Comparison of ENCODE assay signal across 28 cellular contexts in genomic region chr22:22912722-22913253, GRCh38. TPM values are rescaled to one million over a fixed set of nuclear protein-coding genes. Genes with fewer than 3 reads are reported as not detected.
"Had no signal": no experiment of that assay in that cellular context is flagged by ENCODE, and none has a peak within 500 bp of the region (broad histone marks: within the 10 kb centered on the region; RNA-seq: fewer than 3 reads in every experiment).

No MANE protein-coding gene starts in this region.

- H3K4me2 ChIP-seq: PC-9 had no signal

- H3K36me3 ChIP-seq: brain microvascular endothelial cell, cardiac muscle cell had no signal

- H2AFZ ChIP-seq: PC-9 had no signal

- ATAC-seq: activated CD4-positive, alpha-beta T cell treated with anti-CD3 and anti-CD28 coated beads for 36 hours; activated T-helper 17 cell treated with anti-CD3 and anti-CD28 coated beads, Interleukin-2, amount 50 U/mL, for 72 hours; T-cell had no signal

- H3K4me3 ChIP-seq: cardiac muscle cell, PC-9 had no signal

- H3K27me3 ChIP-seq: cardiac muscle cell had no signal

- DNase-seq: activated CD4-positive, alpha-beta memory T cell treated with anti-CD3 and anti-CD28 coated beads, Interleukin-2, amount 10 ng/mL, durations not matched to agents 7 days and 5 days; activated CD4-positive, alpha-beta T cell treated with anti-CD3 and anti-CD28 coated beads for 36 hours; activated CD4-positive, alpha-beta T cell treated with anti-CD3 and anti-CD28 coated beads, Interleukin-2, amount 50 U/mL, for 1 hour; activated gamma-delta T cell; activated naive CD4-positive, alpha-beta T cell treated with anti-CD3 and anti-CD28 coated beads for 36 hours; activated T-cell treated with anti-CD3 and anti-CD28 coated beads for 4 hours; activated T-cell treated with anti-CD3 and anti-CD28 coated beads, Interleukin-2, amount 50 U/mL, for 48 hours; amygdala; brain microvascular endothelial cell; Kasumi-1; NCI-H1105 treated with DMSO at 0.1 percent for 48 hours; NCI-H1436 treated with DMSO at 0.1 percent for 48 hours; NCI-H187; NCI-H2081; NCI-H510A treated with DMSO at 0.1 percent for 48 hours; NCI-H69; NK-92 treated with Interleukin-12 subunit alpha and Interleukin-12 subunit beta, amount 100 ng/mL, for 24 hours; PC-9; SHP77 treated with DMSO at 0.1 percent for 48 hours; T-cell; T-helper 2 cell; T1000 had no signal

- H3K27ac ChIP-seq: brain microvascular endothelial cell, cardiac muscle cell, PC-9, VCaP had no signal

- FAIRE-seq: TTC549 had no signal

RNA-seq across cellular contexts. Expression of gene IGLL5, which starts 25.2 kb away (rescaled TPM):
- total RNA-seq: activated CD4-positive, alpha-beta memory T cell treated with anti-CD3 and anti-CD28 coated beads, Interleukin-2, amount 10 ng/mL, durations not matched to agents 7 days and 5 days; activated CD4-positive, alpha-beta T cell treated with anti-CD3 and anti-CD28 coated beads for 36 hours; activated CD8-positive, alpha-beta memory T cell treated with anti-CD3 and anti-CD28 coated beads for 36 hours; activated naive CD4-positive, alpha-beta T cell treated with anti-CD3 and anti-CD28 coated beads for 36 hours; activated T-helper 17 cell treated with anti-CD3 and anti-CD28 coated beads, Interleukin-2, amount 50 U/mL, for 72 hours; cardiac muscle cell; PC-9; SK-MEL-5 had no signal
- polyA plus RNA-seq: cardiac muscle cell had no signal
